ENCODE assay signal across 8 cellular contexts in the genomic region with DNA sequence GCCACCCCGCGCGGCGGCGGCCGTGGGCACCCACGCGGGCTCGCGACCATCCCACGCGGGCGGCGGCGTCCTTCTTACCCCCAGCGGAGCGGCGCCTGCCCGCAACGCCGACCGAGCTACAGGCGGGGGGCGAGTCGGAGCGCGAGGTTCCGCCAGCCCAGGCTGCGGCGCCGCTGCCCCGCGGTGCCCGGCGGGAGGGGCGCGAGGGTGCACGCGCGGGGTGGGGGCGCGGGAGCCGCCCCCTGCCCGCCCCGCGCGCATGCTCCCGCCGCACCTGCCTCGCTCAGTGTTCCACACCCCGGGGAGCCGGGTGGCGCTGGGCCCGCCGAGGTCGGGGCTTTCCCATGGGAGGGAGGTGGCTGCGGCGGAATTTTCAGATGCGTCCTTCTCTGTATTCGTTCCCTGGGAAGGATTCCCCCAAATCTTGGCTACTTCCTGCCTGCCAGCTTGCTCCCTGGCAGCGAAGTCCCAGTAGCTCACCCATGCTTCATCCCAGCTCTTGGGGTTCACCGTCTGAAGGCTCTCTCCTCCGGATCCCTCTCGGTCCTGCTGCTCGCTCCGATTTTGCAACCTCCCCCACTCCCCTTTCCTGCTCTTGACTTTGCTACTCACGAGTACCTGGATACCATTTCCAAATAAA. TPM values are rescaled to one million over a fixed set of nuclear protein-coding genes. Genes with fewer than 3 reads are reported as not detected.
DNase-seq lines count a peak whose midpoint lies in the region; ATAC-seq, FAIRE-seq and TF ChIP-seq lines count a peak whose summit lies in the region.

A gene (minus strand): TSS at position 189 of the 640 bp plus-strand sequence. CDS start 103,286 bp downstream, outside the sequence.

- peak within 1 kb of the TSS; percentile 80 for H3K4me3 Mint-ChIP-seq in activated naive CD4-positive, alpha-beta T cell treated with anti-CD3 and anti-CD28 coated beads, Interleukin-2, amount 50 U/mL, for 24 hours

- H3K4me3 ChIP-seq in hepatocyte = peak within 1 kb of the TSS; percentile 98

- 5% methylated on average over 19 of the region's 67 CpGs for WGBS in hepatocyte (ENCODE audit: low lambda C conversion rate, missing lambda C conversion rate)

- H3K9me3 Mint-ChIP-seq in activated naive CD4-positive, alpha-beta T cell treated with anti-CD3 and anti-CD28 coated beads, Interleukin-2, amount 50 U/mL, for 24 hours = peaks cover 6% of the 10 kb centered on the region

- peaks cover 12% of the 10 kb centered on the region for H3K4me1 Mint-ChIP-seq in activated naive CD4-positive, alpha-beta T cell treated with anti-CD3 and anti-CD28 coated beads, Interleukin-2, amount 50 U/mL, for 24 hours

- no peaks in the 10 kb centered on the region for H3K36me3 ChIP-seq in hepatocyte (replicated peaks; ENCODE audit: insufficient read depth, low read depth)

- peaks cover 3% of the 10 kb centered on the region for H3K4me1 ChIP-seq in hepatocyte (ENCODE audit: insufficient read depth)

- DNase-seq in D341Med (ENCODE audit: low spot score) (peak; percentile 77), GM19239 (ENCODE audit: insufficient read length, low spot score) (peak; percentile 45), hepatocyte (ENCODE audit: low spot score) (peak; percentile 78), putamen (ENCODE audit: low spot score) (peak; percentile 49), GDM1 (lab: John Stamatoyannopoulos, UW) (no peak), middle frontal gyrus (ENCODE audit: extremely low spot score, low spot score) (no peak)

- no peaks in the 10 kb centered on the region for H4K20me1 ChIP-seq in hepatocyte (ENCODE audit: insufficient read depth, poor library complexity, severe bottlenecking)

- no peaks in the 10 kb centered on the region for H3K9me2 ChIP-seq in hepatocyte (replicated peaks; ENCODE audit: insufficient read depth)

- no peaks in the 10 kb centered on the region for H3K36me3 Mint-ChIP-seq in activated naive CD4-positive, alpha-beta T cell treated with anti-CD3 and anti-CD28 coated beads, Interleukin-2, amount 50 U/mL, for 24 hours

- peak within 1 kb of the TSS; percentile 91 for H2AFZ ChIP-seq in hepatocyte

- H3K27me3 Mint-ChIP-seq in activated naive CD4-positive, alpha-beta T cell treated with anti-CD3 and anti-CD28 coated beads, Interleukin-2, amount 50 U/mL, for 24 hours = peaks cover 18% of the 10 kb centered on the region

- H3K27ac ChIP-seq in hepatocyte = peak within 1 kb of the TSS; percentile 86

- H3K4me2 ChIP-seq in hepatocyte = peak within 1 kb of the TSS; percentile 90

- peaks cover 9% of the 10 kb centered on the region for H3K79me2 ChIP-seq in hepatocyte

- peak; percentile 40 for ATAC-seq in HG03159 (IDR thresholded peaks at IDR 0.05; ENCODE audit: unreplicated experiment)

- TF ChIP-seq CTCF in hepatocyte (IDR thresholded peaks at IDR 0.05; ENCODE audit: poor library complexity) = no peak

- peak; percentile 76 for FAIRE-seq in GM19239 (lab: Jason Lieb, UNC)

- no peak within 1 kb of the TSS for H3K27ac Mint-ChIP-seq in activated naive CD4-positive, alpha-beta T cell treated with anti-CD3 and anti-CD28 coated beads, Interleukin-2, amount 50 U/mL, for 24 hours

- H3K9me3 ChIP-seq in hepatocyte (ENCODE audit: low read depth) = no peaks in the 10 kb centered on the region

- peaks cover 33% of the 10 kb centered on the region for H3K27me3 ChIP-seq in hepatocyte

RNA-seq across cellular contexts. Expression of the gene that starts here (rescaled TPM):
- 7.6 and 14.1 TPM in 2 replicates for total RNA-seq in hepatocyte
- polyA plus RNA-seq in hepatocyte = 4.1 and 4.8 TPM in 2 replicates

Comparison
In these comparisons a context has a peak if more than half of its experiments do, and no peak if none do; other contexts are left out.
1. DNase-seq: peak in D341Med (single experiment), GM19239 (single experiment), hepatocyte (single experiment) and putamen (single experiment); none in GDM1 (single experiment) and middle frontal gyrus (single experiment).